17 cellular contexts compared by ENCODE assay signal in genomic region chr20:40963505-40963845, GRCh38.
DNase-seq lines count a peak whose midpoint lies in the region; ATAC-seq, FAIRE-seq and TF ChIP-seq lines count a peak whose summit lies in the region.
"Had no signal": no experiment of that assay in that cellular context is flagged by ENCODE, and none has a peak within 500 bp of the region (broad histone marks: within the 10 kb centered on the region; RNA-seq: fewer than 3 reads in every experiment).

No MANE protein-coding gene starts in this region.

- H2AFZ ChIP-seq in endothelial cell of umbilical vein (ENCODE audit: low read depth, low read length) (no peak overlapping the region), PC-3 (ENCODE audit: low read length) (no peak overlapping the region)
- H2AFZ ChIP-seq: GM23248 had no signal

- H3K4me2 ChIP-seq in endothelial cell of umbilical vein (ENCODE audit: insufficient read depth, low read length) (no peak overlapping the region), PC-3 (ENCODE audit: low read length) (no peak overlapping the region)
- H3K4me2 ChIP-seq: BLaER1 had no signal

- no peaks in the 10 kb centered on the region for H3K9me3 Mint-ChIP-seq in activated CD8-positive, alpha-beta memory T cell treated with anti-CD3 and anti-CD28 coated beads, Interleukin-2, amount 10 ng/mL, durations not matched to agents 7 days and 5 days (ENCODE audit: low read depth)
- H3K9me3 Mint-ChIP-seq in activated CD4-positive, alpha-beta memory T cell treated with anti-CD3 and anti-CD28 coated beads, Interleukin-2, amount 10 ng/mL, durations not matched to agents 7 days and 5 days: no peaks in the 10 kb centered on the region
- H3K9me3 Mint-ChIP-seq in naive thymus-derived CD8-positive, alpha-beta T cell: no peaks in the 10 kb centered on the region
- H3K9me3 Mint-ChIP-seq: CD4-positive, alpha-beta memory T cell; HFFc6 had no signal

- POLR2A ChIA-PET in endothelial cell of umbilical vein (lab: Charles Lee): no interaction called here
- POLR2A ChIA-PET in activated CD4-positive, alpha-beta memory T cell treated with anti-CD3 and anti-CD28 coated beads, Interleukin-2, amount 10 ng/mL, durations not matched to agents 7 days and 5 days (lab: Charles Lee): interaction anchor here (0.9 to 1.8 kb wide), 3 partner anchors 129 to 273 kb away, joined by 3 to 4 read pairs (median 3); no protein-coding TSS in a partner anchor
- POLR2A ChIA-PET in naive thymus-derived CD8-positive, alpha-beta T cell (lab: Charles Lee): interaction anchor here (1.1 kb wide), 1 partner anchor 24 kb away, joined by 3 read pairs; no protein-coding TSS in a partner anchor
- POLR2A ChIA-PET in PC-3 (lab: Charles Lee; ENCODE audit: unreplicated experiment): no interaction called here

- no peak for ATAC-seq in activated CD8-positive, alpha-beta memory T cell treated with anti-CD3 and anti-CD28 coated beads, Interleukin-2, amount 10 ng/mL, durations not matched to agents 7 days and 5 days
- no peak for ATAC-seq in naive thymus-derived CD8-positive, alpha-beta T cell
- no peak for ATAC-seq in PC-3

- H3K9me1 ChIP-seq in endothelial cell of umbilical vein (replicated peaks; ENCODE audit: control insufficient read depth, extremely low read depth, insufficient read depth, low read length): no peaks in the 10 kb centered on the region

- H3K4me1 ChIP-seq in endothelial cell of umbilical vein (ENCODE audit: control insufficient read depth, extremely low read depth, insufficient read depth, low read length) (no peaks in the 10 kb centered on the region), stomach (peaks cover 0 to 11% (median 7%) of the 10 kb centered on the region in 4 donors), PC-3 (ENCODE audit: insufficient read depth, low read length) (peaks cover 17% of the 10 kb centered on the region)
- H3K4me1 ChIP-seq: A549, BLaER1 had no signal

- intact Hi-C loops in endothelial cell of umbilical vein (cut with micrococcal nuclease): loop anchor here (1.0 to 2.0 kb wide), 6 partner anchors 166 to 1851 kb away; no protein-coding TSS in a partner anchor
- intact Hi-C loops in stomach (cut with DNase I; ENCODE audit: low total_unique reads): no loop called here
- intact Hi-C loops in PC-3 (cut with micrococcal nuclease): loop anchor here (1.0 to 10.0 kb wide), 3 partner anchors 71 to 259 kb away; no protein-coding TSS in a partner anchor

- H3K27ac ChIP-seq in endothelial cell of umbilical vein (ENCODE audit: insufficient read depth, low read depth, low read length) (no peak overlapping the region), stomach (no peak overlapping the region), PC-3 (ENCODE audit: low read length) (no peak overlapping the region)
- H3K27ac ChIP-seq: 22Rv1, A549, BLaER1, GM23248 had no signal

- H3K27me3 ChIP-seq in endothelial cell of umbilical vein (ENCODE audit: control insufficient read depth in 2 of 2, insufficient read depth in 2 of 2, low read length in 2 of 2): no peaks in the 10 kb centered on the region
- no peaks in the 10 kb centered on the region for H3K27me3 ChIP-seq in stomach
- H3K27me3 ChIP-seq in PC-3 (ENCODE audit: low read length): no peaks in the 10 kb centered on the region
- H3K27me3 ChIP-seq: BLaER1 had no signal

- peak; percentile 48 for FAIRE-seq in endothelial cell of umbilical vein (lab: Jason Lieb, UNC)
- FAIRE-seq: A549, H54 had no signal

- H3K79me2 ChIP-seq in endothelial cell of umbilical vein (ENCODE audit: control insufficient read depth, insufficient read depth, low read length) (no peaks in the 10 kb centered on the region), PC-3 (ENCODE audit: low read length) (no peaks in the 10 kb centered on the region)

- H4K20me1 ChIP-seq in endothelial cell of umbilical vein (replicated peaks; ENCODE audit: control insufficient read depth, extremely low read depth, insufficient read depth, low read length) (no peaks in the 10 kb centered on the region), PC-3 (ENCODE audit: low read length) (no peaks in the 10 kb centered on the region)
- H4K20me1 ChIP-seq: BLaER1 had no signal

- no peak overlapping the region for H3K27ac Mint-ChIP-seq in activated CD8-positive, alpha-beta memory T cell treated with anti-CD3 and anti-CD28 coated beads, Interleukin-2, amount 10 ng/mL, durations not matched to agents 7 days and 5 days
- no peak overlapping the region for H3K27ac Mint-ChIP-seq in activated CD4-positive, alpha-beta memory T cell treated with anti-CD3 and anti-CD28 coated beads, Interleukin-2, amount 10 ng/mL, durations not matched to agents 7 days and 5 days
- no peak overlapping the region for H3K27ac Mint-ChIP-seq in naive thymus-derived CD8-positive, alpha-beta T cell
- H3K27ac Mint-ChIP-seq: CD4-positive, alpha-beta memory T cell; HFFc6 had no signal

- peaks cover 5% of the 10 kb centered on the region for H3K27me3 Mint-ChIP-seq in activated CD8-positive, alpha-beta memory T cell treated with anti-CD3 and anti-CD28 coated beads, Interleukin-2, amount 10 ng/mL, durations not matched to agents 7 days and 5 days
- H3K27me3 Mint-ChIP-seq in activated CD4-positive, alpha-beta memory T cell treated with anti-CD3 and anti-CD28 coated beads, Interleukin-2, amount 10 ng/mL, durations not matched to agents 7 days and 5 days: peaks cover 1% of the 10 kb centered on the region
- H3K27me3 Mint-ChIP-seq in naive thymus-derived CD8-positive, alpha-beta T cell: peaks cover 0 to 5% (median 0%) of the 10 kb centered on the region in 5 donors

- H3K9me2 ChIP-seq in PC-3 (replicated peaks; ENCODE audit: low read length): no peaks in the 10 kb centered on the region

- peak; percentile 51 for DNase-seq in activated CD8-positive, alpha-beta memory T cell treated with anti-CD3 and anti-CD28 coated beads, Interleukin-2, amount 50 U/mL, for 48 hours
- DNase-seq in activated CD8-positive, alpha-beta memory T cell treated with anti-CD3 and anti-CD28 coated beads, Interleukin-2, amount 10 ng/mL, durations not matched to agents 7 days and 5 days: no peak
- DNase-seq in endothelial cell of umbilical vein (ENCODE audit: low read depth, low spot score) (no peak), mesenteric fat pad (ENCODE audit: low spot score) (peak; percentile 60), stomach (peak; percentile 5), PC-3 (no peak)
- DNase-seq in activated CD4-positive, alpha-beta memory T cell treated with anti-CD3 and anti-CD28 coated beads, Interleukin-2, amount 10 ng/mL, durations not matched to agents 7 days and 5 days: no peak
- no peak for DNase-seq in naive thymus-derived CD8-positive, alpha-beta T cell
- DNase-seq: DMS79 had no signal

- H3F3A ChIP-seq in PC-3 (ENCODE audit: low read length, unreplicated experiment): no peaks in the 10 kb centered on the region

- TF ChIP-seq CTCF in endothelial cell of umbilical vein (IDR thresholded peaks at IDR 0.05; ENCODE audit: extremely low read depth in 1 of 2, insufficient read depth in 1 of 2, low read depth in 1 of 2, low read length in 2 of 2) (no peak), stomach (IDR thresholded peaks at IDR 0.05) (no peak), PC-3 (conservative IDR thresholded peaks at IDR 0.05; ENCODE audit: low read depth, low read length) (no peak)

- no peak overlapping the region for H3K4me3 Mint-ChIP-seq in activated CD8-positive, alpha-beta memory T cell treated with anti-CD3 and anti-CD28 coated beads, Interleukin-2, amount 10 ng/mL, durations not matched to agents 7 days and 5 days
- H3K4me3 Mint-ChIP-seq in activated CD4-positive, alpha-beta memory T cell treated with anti-CD3 and anti-CD28 coated beads, Interleukin-2, amount 10 ng/mL, durations not matched to agents 7 days and 5 days: no peak overlapping the region
- H3K4me3 Mint-ChIP-seq in naive thymus-derived CD8-positive, alpha-beta T cell: no peak overlapping the region
- H3K4me3 Mint-ChIP-seq: CD14-positive monocyte, HFFc6 had no signal

- H3K9me3 ChIP-seq in endothelial cell of umbilical vein (replicated peaks; ENCODE audit: control insufficient read depth, insufficient read depth, low read length) (no peaks in the 10 kb centered on the region), stomach (no peaks in the 10 kb centered on the region), PC-3 (ENCODE audit: low read length) (no peaks in the 10 kb centered on the region)
- H3K9me3 ChIP-seq: A549, BLaER1 had no signal

- 81 to 88% (median 84%) methylated on average over 7 of the region's 7 CpGs for WGBS in stomach, 5 donors

- BruUV-seq in endothelial cell of umbilical vein (replicated peaks; lab: Mats Ljungman, UMichigan) (no TSS peak), PC-3 (replicated peaks; lab: Mats Ljungman, UMichigan) (no TSS peak)

- H3K4me1 Mint-ChIP-seq in activated CD8-positive, alpha-beta memory T cell treated with anti-CD3 and anti-CD28 coated beads, Interleukin-2, amount 10 ng/mL, durations not matched to agents 7 days and 5 days: peaks cover 15% of the 10 kb centered on the region
- H3K4me1 Mint-ChIP-seq in activated CD4-positive, alpha-beta memory T cell treated with anti-CD3 and anti-CD28 coated beads, Interleukin-2, amount 10 ng/mL, durations not matched to agents 7 days and 5 days: peaks cover 18% of the 10 kb centered on the region
- peaks cover 2 to 12% (median 9%) of the 10 kb centered on the region in 4 donors for H3K4me1 Mint-ChIP-seq in naive thymus-derived CD8-positive, alpha-beta T cell

- dilution Hi-C loops in endothelial cell of umbilical vein (cut with MboI; ENCODE audit: extremely low pct_ligation_motif_present, low sequenced_read_pairs): no loop called here

- no peak for TF ChIP-seq POLR2A in endothelial cell of umbilical vein (IDR thresholded peaks at IDR 0.05; ENCODE audit: low read depth, low read length)
- TF ChIP-seq POLR2A in stomach (IDR thresholded peaks at IDR 0.05): no peak

- no peak for TF ChIP-seq EP300 in stomach (IDR thresholded peaks at IDR 0.05)

- no peaks in the 10 kb centered on the region for H3K36me3 Mint-ChIP-seq in activated CD8-positive, alpha-beta memory T cell treated with anti-CD3 and anti-CD28 coated beads, Interleukin-2, amount 10 ng/mL, durations not matched to agents 7 days and 5 days
- H3K36me3 Mint-ChIP-seq in activated CD4-positive, alpha-beta memory T cell treated with anti-CD3 and anti-CD28 coated beads, Interleukin-2, amount 10 ng/mL, durations not matched to agents 7 days and 5 days (ENCODE audit: low read depth): no peaks in the 10 kb centered on the region
- H3K36me3 Mint-ChIP-seq in naive thymus-derived CD8-positive, alpha-beta T cell: no peaks in the 10 kb centered on the region
- H3K36me3 Mint-ChIP-seq: CD14-positive monocyte; CD4-positive, alpha-beta memory T cell had no signal

- CTCF ChIA-PET in activated CD8-positive, alpha-beta memory T cell treated with anti-CD3 and anti-CD28 coated beads, Interleukin-2, amount 10 ng/mL, durations not matched to agents 7 days and 5 days (lab: Charles Lee): interaction anchor here (0.6 to 5.1 kb wide), 36 partner anchors 9 to 375 kb away, joined by 3 to 92 read pairs (median 5); partner anchors contain the start of gene MAFB
- CTCF ChIA-PET in endothelial cell of umbilical vein (lab: Charles Lee): interaction anchor here (0.6 to 5.6 kb wide), 45 partner anchors 9 to 1914 kb away, joined by 3 to 207 read pairs (median 6); partner anchors contain the start of gene MAFB
- CTCF ChIA-PET in activated CD4-positive, alpha-beta memory T cell treated with anti-CD3 and anti-CD28 coated beads, Interleukin-2, amount 10 ng/mL, durations not matched to agents 7 days and 5 days (lab: Charles Lee): interaction anchor here (0.6 to 4.5 kb wide), 27 partner anchors 9 to 803 kb away, joined by 3 to 57 read pairs (median 4); partner anchors contain the start of gene MAFB
- CTCF ChIA-PET in PC-3 (lab: Charles Lee): interaction anchor here (0.6 to 1.3 kb wide), 3 partner anchors 28 to 1445 kb away, joined by 4 to 7 read pairs (median 4); no protein-coding TSS in a partner anchor

- H3K9ac ChIP-seq in endothelial cell of umbilical vein (replicated peaks; ENCODE audit: extremely low read depth, insufficient read depth, low read length) (no peak overlapping the region), PC-3 (ENCODE audit: low read length) (no peak overlapping the region)
- H3K9ac ChIP-seq: BLaER1, GM23248 had no signal

- H3K4me3 ChIP-seq in endothelial cell of umbilical vein (replicated peaks in 1 of 3; ENCODE audit: insufficient read depth in 1 of 3, low read depth in 1 of 3, low read length in 3 of 3) (no peak overlapping the region), stomach (no peak overlapping the region), PC-3 (ENCODE audit: low read length) (no peak overlapping the region)
- H3K4me3 ChIP-seq: A549, BLaER1, GM23248 had no signal

- no peaks in the 10 kb centered on the region for H3K36me3 ChIP-seq in endothelial cell of umbilical vein (ENCODE audit: control insufficient read depth in 2 of 2, extremely low read depth in 1 of 2, insufficient read depth in 2 of 2, low read length in 2 of 2)
- H3K36me3 ChIP-seq in stomach: no peaks in the 10 kb centered on the region
- H3K36me3 ChIP-seq in PC-3 (ENCODE audit: low read depth, low read length): no peaks in the 10 kb centered on the region
- H3K36me3 ChIP-seq: BLaER1 had no signal

Comparison
In these comparisons a context has a peak if more than half of its experiments do, and no peak if none do; other contexts are left out.
1. DNase-seq: peak in activated CD8-positive, alpha-beta memory T cell treated with anti-CD3 and anti-CD28 coated beads, Interleukin-2, amount 50 U/mL, for 48 hours (single experiment), mesenteric fat pad (single experiment) and stomach (single experiment); none in activated CD8-positive, alpha-beta memory T cell treated with anti-CD3 and anti-CD28 coated beads, Interleukin-2, amount 10 ng/mL, durations not matched to agents 7 days and 5 days (single experiment), endothelial cell of umbilical vein (single experiment), activated CD4-positive, alpha-beta memory T cell treated with anti-CD3 and anti-CD28 coated beads, Interleukin-2, amount 10 ng/mL, durations not matched to agents 7 days and 5 days (single experiment), naive thymus-derived CD8-positive, alpha-beta T cell (0 of 10) and PC-3 (single experiment).
2. POLR2A ChIA-PET loops: an anchor here in activated CD4-positive, alpha-beta memory T cell treated with anti-CD3 and anti-CD28 coated beads, Interleukin-2, amount 10 ng/mL, durations not matched to agents 7 days and 5 days (0.9 to 1.8 kb wide) and naive thymus-derived CD8-positive, alpha-beta T cell (1.1 kb wide); none called in endothelial cell of umbilical vein and PC-3.